ENCODE assay signal across 2 cellular contexts in genomic region chr21:45811136-45811535, GRCh38.
TF ChIP-seq lines count a peak whose summit lies in the region.

No MANE protein-coding gene starts in this region.

TF ChIP-seq in K562, 482 proteins besides CTCF, POLR2A, EP300 and RAD21:
- TF ChIP-seq ZNF263 (CRISPR knock-in tag; IDR thresholded peaks at IDR 0.05; ENCODE audit: borderline replicate concordance) (peak; percentile 72), NCOA4 (IDR thresholded peaks at IDR 0.05; ENCODE audit: partially characterized antibody) (no peak), HDGF (IDR thresholded peaks at IDR 0.05) (no peak), SAP30 (IDR thresholded peaks at IDR 0.05; ENCODE audit: borderline replicate concordance, insufficient read depth, low read depth, low read length, poor library complexity, severe bottlenecking) (no peak), HMGXB4 (CRISPR knock-in tag; IDR thresholded peaks at IDR 0.05) (no peak)

TF ChIP-seq in HepG2, 621 proteins besides CTCF, POLR2A, EP300 and RAD21:
- TF ChIP-seq DMTF1 (CRISPR knock-in tag; IDR thresholded peaks at IDR 0.05) (no peak), ZNF263 (CRISPR knock-in tag; IDR thresholded peaks at IDR 0.05) (peak; percentile 88)
